In the genomic region with DNA sequence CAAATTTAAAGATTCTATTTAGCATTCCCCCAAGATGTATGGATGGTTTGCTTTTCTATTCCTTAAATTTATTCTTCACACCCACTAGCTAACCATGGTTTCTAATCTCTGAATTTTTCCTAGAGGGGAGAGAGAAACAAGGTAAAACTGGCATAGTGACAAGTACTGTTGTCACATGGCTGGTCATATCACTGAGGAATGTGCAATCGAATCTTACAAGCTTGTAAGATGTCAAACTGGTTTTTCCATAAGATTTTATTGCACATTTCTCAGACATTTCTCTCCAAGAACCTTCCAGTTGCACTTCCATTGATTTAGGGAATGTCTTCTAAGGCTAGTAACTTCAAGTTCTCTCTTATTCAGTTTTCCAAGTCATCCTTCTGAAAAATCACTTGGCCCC, we compare ENCODE assay signal across 15 cellular contexts.
"Had no signal": no experiment of that assay in that cellular context is flagged by ENCODE, and none has a peak within 500 bp of the region (broad histone marks: within the 10 kb centered on the region; RNA-seq: fewer than 3 reads in every experiment).

No MANE protein-coding gene starts in this region.

- H3K36me3 ChIP-seq: left ventricle myocardium inferior, neural progenitor cell, right atrium auricular region, tibial nerve had no signal

- H3K27ac ChIP-seq: left ventricle myocardium inferior, neural progenitor cell, parathyroid adenoma, right atrium auricular region, skin epidermis, tibial nerve had no signal

- H3K27me3 Mint-ChIP-seq: activated naive CD4-positive, alpha-beta T cell treated with anti-CD3 and anti-CD28 coated beads, Interleukin-2, amount 10 ng/mL, durations not matched to agents 7 days and 5 days; central memory CD8-positive, alpha-beta T cell; stimulated activated memory B cell treated with anti-CD40 and anti-IgM and Interleukin-4, amounts not matched to agents 10 μg/mL and 1 μg/mL and 100 μg/mL, for 72 hours had no signal

- ATAC-seq: stimulated activated memory B cell treated with anti-CD40 and anti-IgM and Interleukin-4, amounts not matched to agents 10 μg/mL and 1 μg/mL and 100 μg/mL, for 72 hours had no signal

- H3K36me3 Mint-ChIP-seq: activated naive CD4-positive, alpha-beta T cell treated with anti-CD3 and anti-CD28 coated beads, Interleukin-2, amount 10 ng/mL, durations not matched to agents 7 days and 5 days; neural progenitor cell; stimulated activated memory B cell treated with anti-CD40 and anti-IgM and Interleukin-4, amounts not matched to agents 10 μg/mL and 1 μg/mL and 100 μg/mL, for 72 hours had no signal

- H2AFZ ChIP-seq: neural progenitor cell, parathyroid adenoma had no signal

- H3K4me2 ChIP-seq: neural progenitor cell had no signal

- H3K4me3 Mint-ChIP-seq: activated naive CD4-positive, alpha-beta T cell treated with anti-CD3 and anti-CD28 coated beads, Interleukin-2, amount 10 ng/mL, durations not matched to agents 7 days and 5 days; central memory CD8-positive, alpha-beta T cell; neural progenitor cell; stimulated activated memory B cell treated with anti-CD40 and anti-IgM and Interleukin-4, amounts not matched to agents 10 μg/mL and 1 μg/mL and 100 μg/mL, for 72 hours had no signal

- H3K27me3 ChIP-seq: neural progenitor cell, right atrium auricular region, tibial nerve had no signal

- H3K9ac ChIP-seq: neural progenitor cell, parathyroid adenoma had no signal

- H3K4me3 ChIP-seq: left ventricle myocardium inferior, neural progenitor cell, right atrium auricular region, skin epidermis, tibial nerve had no signal

- H3K4me1 ChIP-seq: left ventricle myocardium inferior, right atrium auricular region, tibial nerve had no signal

- H3K9me3 ChIP-seq: left ventricle myocardium inferior, right atrium auricular region, tibial nerve had no signal

- H3K27ac Mint-ChIP-seq: activated naive CD4-positive, alpha-beta T cell treated with anti-CD3 and anti-CD28 coated beads, Interleukin-2, amount 10 ng/mL, durations not matched to agents 7 days and 5 days; activated T-helper 2 cell treated with anti-CD3 and anti-CD28 coated beads, Interferon-gamma antibody, Interleukin-2, Interleukin-4, amounts not matched to agents 10 μg/mL and 5 μg/mL and 100 μg/mL, durations not matched to agents 14 hours and 24 hours and 36 hours; neural progenitor cell; stimulated activated memory B cell treated with anti-CD40 and anti-IgM and Interleukin-4, amounts not matched to agents 10 μg/mL and 1 μg/mL and 100 μg/mL, for 72 hours had no signal

- H3K9me3 Mint-ChIP-seq: activated T-helper 2 cell treated with anti-CD3 and anti-CD28 coated beads, Interferon-gamma antibody, Interleukin-2, Interleukin-4, amounts not matched to agents 10 μg/mL and 5 μg/mL and 100 μg/mL, durations not matched to agents 14 hours and 24 hours and 36 hours; neural progenitor cell; stimulated activated memory B cell treated with anti-CD40 and anti-IgM and Interleukin-4, amounts not matched to agents 10 μg/mL and 1 μg/mL and 100 μg/mL, for 72 hours had no signal

- H3K79me2 ChIP-seq: parathyroid adenoma had no signal

- DNase-seq: activated CD4-positive, alpha-beta T cell treated with anti-CD3 and anti-CD28 coated beads, Interleukin-2, amount 50 U/mL, for 1 hour; activated CD4-positive, CD25-positive, alpha-beta regulatory T cell; activated naive CD4-positive, alpha-beta T cell treated with anti-CD3 and anti-CD28 coated beads, Interleukin-2, amount 10 ng/mL, durations not matched to agents 7 days and 5 days; glutamatergic neuron; left ventricle myocardium inferior; mesendoderm; T-helper 2 cell had no signal

- H3K4me1 Mint-ChIP-seq: activated naive CD4-positive, alpha-beta T cell treated with anti-CD3 and anti-CD28 coated beads, Interleukin-2, amount 10 ng/mL, durations not matched to agents 7 days and 5 days; central memory CD8-positive, alpha-beta T cell; neural progenitor cell; stimulated activated memory B cell treated with anti-CD40 and anti-IgM and Interleukin-4, amounts not matched to agents 10 μg/mL and 1 μg/mL and 100 μg/mL, for 72 hours had no signal
